8 cellular contexts compared by ENCODE assay signal in the genomic region with DNA sequence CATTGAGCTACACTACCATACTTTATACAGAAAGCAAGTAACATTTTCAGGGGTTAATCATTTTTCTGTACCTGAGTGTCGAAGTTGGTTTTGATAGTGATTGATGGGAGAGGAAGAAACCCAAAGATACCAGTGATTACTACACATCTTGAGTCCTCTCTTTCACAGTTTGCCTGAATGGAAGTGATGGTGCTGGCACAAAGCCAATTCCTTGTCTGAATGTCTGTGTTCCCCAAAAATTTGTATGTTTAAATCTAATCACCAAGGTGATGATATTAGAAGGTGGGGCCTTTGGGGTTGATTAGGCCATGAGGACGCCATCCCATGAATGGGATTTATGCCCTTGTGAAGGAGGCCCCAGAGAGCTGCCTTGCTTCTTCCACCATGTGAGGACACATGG.
"Had no signal": no experiment of that assay in that cellular context is flagged by ENCODE, and none has a peak within 500 bp of the region (broad histone marks: within the 10 kb centered on the region; RNA-seq: fewer than 3 reads in every experiment).

No MANE protein-coding gene starts in this region.

- FAIRE-seq: G401.6, GM12878, GM12891, GM12892, GM18507, GM19239 had no signal

- DNase-seq: GDM1, GF-D8 had no signal

- H3K4me3 ChIP-seq: GM12878 had no signal

- ATAC-seq: GM12878 had no signal
